In the genomic region with DNA sequence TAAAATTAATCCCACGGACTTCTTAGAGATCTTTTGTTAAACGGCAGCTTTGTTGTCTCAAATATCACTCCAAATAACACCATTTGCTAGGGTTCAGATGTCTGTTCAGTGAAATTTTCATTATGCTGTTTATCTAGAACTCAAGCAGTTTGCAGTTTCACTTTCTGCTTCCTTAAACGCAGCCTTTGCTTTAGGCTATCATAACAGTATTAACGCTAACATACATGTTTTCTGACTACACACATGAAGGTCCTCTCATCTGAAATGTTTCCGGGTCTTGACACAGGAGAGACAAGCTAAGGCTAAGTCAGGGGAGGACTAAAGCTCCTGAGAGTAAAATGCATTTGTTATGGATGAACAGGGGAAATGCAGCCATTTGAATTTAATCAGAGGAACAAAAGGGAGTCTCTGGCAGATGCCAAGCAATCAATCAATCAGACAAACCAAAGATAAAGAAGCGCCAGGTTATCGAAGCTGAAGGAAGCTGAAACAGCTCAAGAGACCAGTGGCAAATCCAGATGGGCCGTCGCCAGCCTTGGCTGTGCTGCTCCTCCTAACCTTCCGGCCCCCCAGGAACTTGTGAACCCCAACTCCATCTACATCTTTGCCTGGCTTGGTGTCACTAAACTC, we compare ENCODE assay signal across 1 cellular context.
TF ChIP-seq lines count a peak whose summit lies in the region.

No MANE protein-coding gene starts in this region.

TF ChIP-seq in HEK293T, 16 proteins besides CTCF, POLR2A, EP300 and RAD21 (continued from another document):
- TF ChIP-seq, protein P1, sequence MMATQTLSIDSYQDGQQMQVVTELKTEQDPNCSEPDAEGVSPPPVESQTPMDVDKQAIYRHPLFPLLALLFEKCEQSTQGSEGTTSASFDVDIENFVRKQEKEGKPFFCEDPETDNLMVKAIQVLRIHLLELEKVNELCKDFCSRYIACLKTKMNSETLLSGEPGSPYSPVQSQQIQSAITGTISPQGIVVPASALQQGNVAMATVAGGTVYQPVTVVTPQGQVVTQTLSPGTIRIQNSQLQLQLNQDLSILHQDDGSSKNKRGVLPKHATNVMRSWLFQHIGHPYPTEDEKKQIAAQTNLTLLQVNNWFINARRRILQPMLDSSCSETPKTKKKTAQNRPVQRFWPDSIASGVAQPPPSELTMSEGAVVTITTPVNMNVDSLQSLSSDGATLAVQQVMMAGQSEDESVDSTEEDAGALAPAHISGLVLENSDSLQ (IDR thresholded peaks at IDR 0.05): peak; percentile 31
- no peak for TF ChIP-seq NFRKB (IDR thresholded peaks at IDR 0.05)
- TF ChIP-seq FOXA1 (IDR thresholded peaks at IDR 0.05): no peak
- TF ChIP-seq ARNT (IDR thresholded peaks at IDR 0.05): no peak
- no peak for TF ChIP-seq CTBP1 (IDR thresholded peaks at IDR 0.05; ENCODE audit: borderline replicate concordance)
